15 cellular contexts compared by ENCODE assay signal in the genomic region with DNA sequence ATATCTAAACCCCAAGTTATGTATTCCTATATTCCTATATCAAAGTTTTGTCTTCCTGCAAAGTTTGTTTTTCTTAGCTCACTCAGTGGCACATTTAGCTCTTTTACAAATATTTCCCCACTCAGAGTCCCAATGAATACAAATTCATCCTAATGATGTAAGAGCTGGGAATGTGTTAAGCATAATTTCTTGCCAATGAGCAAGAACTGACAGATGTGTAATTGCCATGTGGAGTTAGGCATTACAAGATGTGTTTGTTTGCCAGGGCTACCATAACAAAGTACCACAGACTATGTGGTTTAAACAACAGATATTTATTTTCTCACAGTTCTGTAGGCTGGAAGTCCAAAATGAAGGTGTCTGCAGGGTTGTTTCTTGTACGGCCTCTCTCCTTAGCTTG.
DNase-seq lines count a peak whose midpoint lies in the region; ATAC-seq, FAIRE-seq and TF ChIP-seq lines count a peak whose summit lies in the region.
"Had no signal": no experiment of that assay in that cellular context is flagged by ENCODE, and none has a peak within 500 bp of the region (broad histone marks: within the 10 kb centered on the region; RNA-seq: fewer than 3 reads in every experiment).

No MANE protein-coding gene starts in this region.

- H3K27me3 ChIP-seq in bronchial epithelial cell (ENCODE audit: control insufficient read depth, insufficient read depth, low read length) (no peaks in the 10 kb centered on the region), keratinocyte (ENCODE audit: control insufficient read depth, extremely low read depth, insufficient read depth, low read length) (no peaks in the 10 kb centered on the region)
- H3K27me3 ChIP-seq: BLaER1 had no signal

- H3K4me2 ChIP-seq in keratinocyte (ENCODE audit: control insufficient read depth, extremely low read depth, insufficient read depth, low read depth, low read length) = peak overlapping the region; percentile 54
- H3K4me2 ChIP-seq: BLaER1 had no signal

- no peaks in the 10 kb centered on the region for H3K79me2 ChIP-seq in keratinocyte (ENCODE audit: control insufficient read depth, insufficient read depth, low read length)

- H3K36me3 ChIP-seq in bronchial epithelial cell (ENCODE audit: control insufficient read depth, insufficient read depth, low read length) (no peaks in the 10 kb centered on the region), keratinocyte (ENCODE audit: control insufficient read depth in 2 of 2, extremely low read depth in 1 of 2, insufficient read depth in 2 of 2, low read length in 2 of 2) (no peaks in the 10 kb centered on the region)
- H3K36me3 ChIP-seq: BLaER1 had no signal

- H3K4me1 ChIP-seq in keratinocyte (ENCODE audit: control insufficient read depth, extremely low read depth, insufficient read depth, low read length) = peaks cover 49% of the 10 kb centered on the region
- H3K4me1 ChIP-seq: BLaER1 had no signal

- CTCF ChIA-PET in RWPE1 (lab: Yijun Ruan, JAX) = no interaction called here
- CTCF ChIA-PET in GM10248 (lab: Yijun Ruan, JAX) = no interaction called here

- ATAC-seq in HG02852 (IDR thresholded peaks at IDR 0.05; ENCODE audit: unreplicated experiment) = no peak
- ATAC-seq: HepG2 had no signal

- POLR2A ChIA-PET in RWPE1 (lab: Yijun Ruan, JAX; ENCODE audit: low non-redundant PET) = no interaction called here
- POLR2A ChIA-PET in GM10248 (lab: Yijun Ruan, JAX) = no interaction called here

- peak overlapping the region; percentile 30 for H2AFZ ChIP-seq in keratinocyte (ENCODE audit: control insufficient read depth, low read length)

- no peaks in the 10 kb centered on the region for H4K20me1 ChIP-seq in keratinocyte (ENCODE audit: control insufficient read depth, extremely low read depth, insufficient read depth, low read length)
- H4K20me1 ChIP-seq: BLaER1 had no signal

- H3K9ac ChIP-seq in keratinocyte (ENCODE audit: control insufficient read depth, extremely low read depth, insufficient read depth, low read length) = peak overlapping the region; percentile 47
- H3K9ac ChIP-seq: BLaER1 had no signal

- dilution Hi-C loops in keratinocyte (cut with MboI; ENCODE audit: extremely low pct_ligation_motif_present, low sequenced_read_pairs) = no loop called here

- no peaks in the 10 kb centered on the region for H3K9me1 ChIP-seq in keratinocyte (ENCODE audit: control insufficient read depth, extremely low read depth, insufficient read depth, low read length)

- H3K4me3 ChIP-seq in bronchial epithelial cell (ENCODE audit: low read depth, low read length) (no peak overlapping the region), epithelial cell of esophagus (ENCODE audit: low read length) (no peak overlapping the region), keratinocyte (ENCODE audit: control insufficient read depth in 2 of 3, extremely low read depth in 1 of 3, insufficient read depth in 2 of 3, low read depth in 1 of 3, low read length in 3 of 3) (no peak overlapping the region)
- H3K4me3 ChIP-seq: BLaER1 had no signal

- TF ChIP-seq CTCF in RWPE1 (conservative IDR thresholded peaks at IDR 0.05; ENCODE audit: low read depth) (no peak), bronchial epithelial cell (IDR thresholded peaks at IDR 0.05; ENCODE audit: insufficient read depth, low read length, severe bottlenecking) (no peak), epithelial cell of esophagus (IDR thresholded peaks at IDR 0.05; ENCODE audit: insufficient read depth, low read depth, low read length, missing control alignments) (no peak), keratinocyte (optimal IDR thresholded peaks at IDR 0.05 in 1 of 3, IDR thresholded peaks at IDR 0.05 in 1 of 3, conservative IDR thresholded peaks at IDR 0.05 in 1 of 3; ENCODE audit: extremely low read depth in 1 of 3, insufficient read depth in 2 of 3, low read length in 3 of 3) (no peak), GM10248 (IDR thresholded peaks at IDR 0.05; ENCODE audit: control extremely low read depth, extremely low read depth, low read depth, missing control alignments) (no peak)

- peaks cover 3% of the 10 kb centered on the region for H3K9me3 ChIP-seq in keratinocyte (ENCODE audit: control insufficient read depth, low read depth, low read length)
- H3K9me3 ChIP-seq: BLaER1 had no signal

- H3K27ac ChIP-seq in RWPE1 (no peak overlapping the region), keratinocyte (ENCODE audit: control insufficient read depth, insufficient read depth, low read length) (peak overlapping the region; percentile 78)
- H3K27ac ChIP-seq: BLaER1 had no signal

- DNase-seq in RWPE1 (ENCODE audit: low spot score) (peak; percentile 5), bronchial epithelial cell (ENCODE audit: low read depth) (peak; percentile 68), epithelial cell of esophagus (ENCODE audit: low read depth) (peak; percentile 75), keratinocyte (ENCODE audit: low read depth, low spot score) (peak; percentile 13), GM10248 (ENCODE audit: extremely low spot score) (no peak), NCI-H1694 treated with DMSO at 0.1 percent for 48 hours (lab: John Stamatoyannopoulos, UW) (no peak)
- DNase-seq: CD4-positive, alpha-beta memory T cell; DMS153; DMS79; GDM1; GOT3; H7 had no signal

- no peak for FAIRE-seq in bronchial epithelial cell (lab: Jason Lieb, UNC)
- peak; percentile 61 for FAIRE-seq in keratinocyte (lab: Jason Lieb, UNC)
- FAIRE-seq: HepG2 had no signal

Comparison
In these comparisons a context has a peak if more than half of its experiments do, and no peak if none do; other contexts are left out.
1. DNase-seq: peak in RWPE1 (single experiment), bronchial epithelial cell (single experiment), epithelial cell of esophagus (single experiment) and keratinocyte (single experiment); none in GM10248 (single experiment) and NCI-H1694 treated with DMSO at 0.1 percent for 48 hours (single experiment).